ENCODE assay signal across 1 cellular context in the genomic region with DNA sequence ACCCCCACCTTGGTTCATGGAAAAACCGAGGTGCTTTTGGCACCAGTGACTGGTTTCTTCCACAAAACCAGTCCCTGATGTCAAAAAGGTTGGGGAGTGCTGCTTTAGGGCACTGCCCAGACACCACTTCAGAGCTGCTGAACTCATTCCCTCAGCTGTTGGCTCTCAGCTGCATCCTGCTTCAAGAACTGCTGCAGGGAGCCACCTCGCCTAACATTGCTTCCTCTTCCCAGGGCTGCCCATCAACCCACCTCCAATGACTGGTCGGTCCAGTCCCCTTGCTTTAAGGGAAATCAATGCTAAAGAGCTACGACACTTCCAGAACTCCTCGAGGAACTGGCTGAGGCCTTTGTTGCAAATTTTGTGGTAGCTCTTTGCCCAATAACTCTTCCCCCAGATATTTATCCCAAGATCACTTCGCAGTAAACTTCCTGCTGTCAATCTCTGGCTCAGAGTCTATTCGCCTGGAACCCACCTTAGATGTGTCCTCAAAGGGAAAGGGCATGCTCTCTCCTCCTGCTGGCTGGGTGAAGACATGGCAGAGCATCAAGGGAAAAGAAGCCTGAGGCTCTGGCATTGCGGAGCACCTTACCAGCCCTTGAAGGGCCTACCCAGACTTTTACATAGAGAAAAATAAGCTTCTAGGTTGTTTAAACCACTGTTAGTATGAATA.
TF ChIP-seq lines count a peak whose summit lies in the region.

No MANE protein-coding gene starts in this region.

TF ChIP-seq in SK-N-SH, 30 proteins besides CTCF, POLR2A, EP300 and RAD21:
- TF ChIP-seq ELF1 (IDR thresholded peaks at IDR 0.05) (no peak), FOSL2 (IDR thresholded peaks at IDR 0.05; ENCODE audit: borderline replicate concordance, low read depth) (no peak), YY1 (IDR thresholded peaks at IDR 0.05; ENCODE audit: low read depth) (no peak), RCOR1 (IDR thresholded peaks at IDR 0.05; ENCODE audit: low read length) (no peak)
